ENCODE assay signal across 27 cellular contexts in the genomic region with DNA sequence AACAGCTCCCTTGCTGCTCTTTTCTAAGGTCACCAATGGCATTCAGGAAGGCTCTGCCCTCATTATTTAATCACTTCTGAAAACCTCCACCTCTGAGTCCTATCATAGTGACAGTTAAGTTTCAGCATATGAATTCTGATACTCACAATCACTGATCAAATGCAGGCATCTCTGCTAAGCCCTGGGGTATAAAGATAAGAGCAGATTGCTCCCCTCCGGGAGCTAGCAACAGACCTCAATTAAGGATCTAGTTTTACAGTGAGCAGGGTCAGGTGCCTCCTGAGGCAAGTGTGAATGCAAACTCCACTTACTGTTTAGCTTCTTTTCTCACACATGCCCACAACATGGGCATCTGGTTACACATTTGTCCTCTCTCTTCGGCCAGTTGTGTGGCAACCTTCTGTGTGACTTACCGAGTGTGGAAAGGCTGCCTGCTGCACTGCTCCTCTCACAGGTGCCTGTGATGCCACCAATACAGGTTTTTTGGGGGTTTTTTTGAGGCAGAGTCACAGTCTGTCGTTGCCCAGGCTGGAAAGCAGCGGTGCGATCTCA. TPM values are rescaled to one million over a fixed set of nuclear protein-coding genes. Genes with fewer than 3 reads are reported as not detected.
DNase-seq lines count a peak whose midpoint lies in the region; ATAC-seq, FAIRE-seq and TF ChIP-seq lines count a peak whose summit lies in the region.
"Had no signal": no experiment of that assay in that cellular context is flagged by ENCODE, and none has a peak within 500 bp of the region (broad histone marks: within the 10 kb centered on the region; RNA-seq: fewer than 3 reads in every experiment).

No MANE protein-coding gene starts in this region.

- H3K27me3 Mint-ChIP-seq in astrocyte (ENCODE audit: low read depth, unreplicated experiment), result no peaks in the 10 kb centered on the region
- H3K27me3 Mint-ChIP-seq: CD4-positive, alpha-beta T cell had no signal

- no peak for ATAC-seq in GM21619 (IDR thresholded peaks at IDR 0.05; ENCODE audit: unreplicated experiment)
- ATAC-seq: GM12878, HCT116, Panc1 had no signal

- H3K4me2 ChIP-seq in astrocyte (ENCODE audit: low read length), result no peak overlapping the region
- H3K4me2 ChIP-seq: BLaER1, KMS-11 had no signal

- H3K27ac ChIP-seq in astrocyte (ENCODE audit: low read depth, low read length), result no peak overlapping the region
- H3K27ac ChIP-seq: BLaER1, KMS-11, RWPE1 had no signal

- TF ChIP-seq CTCF in astrocyte (IDR thresholded peaks at IDR 0.05; ENCODE audit: insufficient read depth, low read depth, low read length), result no peak

- H3K4me1 ChIP-seq in astrocyte (ENCODE audit: insufficient read depth, low read length), result no peaks in the 10 kb centered on the region
- H3K4me1 ChIP-seq: BLaER1 had no signal

- no peaks in the 10 kb centered on the region for H3K79me2 ChIP-seq in astrocyte (ENCODE audit: insufficient read depth, low read length)

- H3K9me3 ChIP-seq in astrocyte (ENCODE audit: insufficient read depth, low read depth, low read length), result peaks cover 6% of the 10 kb centered on the region

- no peaks in the 10 kb centered on the region for H3K27me3 ChIP-seq in astrocyte (ENCODE audit: insufficient read depth, low read length)
- H3K27me3 ChIP-seq: BLaER1 had no signal

- peaks cover 11% of the 10 kb centered on the region for H3K36me3 ChIP-seq in astrocyte (ENCODE audit: insufficient read depth, low read length)

- DNase-seq in NCI-H2107 treated with DMSO at 0.1 percent for 48 hours (lab: John Stamatoyannopoulos, UW; ENCODE audit: unreplicated experiment) (peak; percentile 43), NCI-H2107 (lab: John Stamatoyannopoulos, UW) (no peak), SK-N-DZ (ENCODE audit: low spot score) (peak; percentile 56), astrocyte (ENCODE audit: low read depth) (no peak), mesenteric fat pad (ENCODE audit: low spot score) (peak; percentile 22), AML-193 (lab: John Stamatoyannopoulos, UW) (no peak)
- no peak for DNase-seq in activated CD4-positive, alpha-beta T cell treated with anti-CD3 and anti-CD28 coated beads for 1 hour
- DNase-seq: 8988T; ACHN; CD4-positive, alpha-beta T cell; GDM1; IMR-90; NCI-H1048; NCI-H1436; NCI-H187 treated with DMSO at 0.1 percent for 48 hours; NCI-H2227 treated with DMSO at 0.1 percent for 48 hours; NCI-H526 treated with DMSO at 0.1 percent for 48 hours; SHP77; SW 1271 had no signal

- H2AFZ ChIP-seq in astrocyte (ENCODE audit: low read depth, low read length), result no peak overlapping the region

- H3K4me3 Mint-ChIP-seq in astrocyte (ENCODE audit: unreplicated experiment), result no peak overlapping the region
- H3K4me3 Mint-ChIP-seq: CD4-positive, alpha-beta T cell had no signal

- H3K27ac Mint-ChIP-seq in astrocyte (ENCODE audit: unreplicated experiment), result peak overlapping the region; percentile 3
- H3K27ac Mint-ChIP-seq: CD4-positive, alpha-beta T cell had no signal

- no peaks in the 10 kb centered on the region for H4K20me1 ChIP-seq in astrocyte (ENCODE audit: insufficient read depth, low read length)
- H4K20me1 ChIP-seq: BLaER1 had no signal

- no peak overlapping the region for H3K4me3 ChIP-seq in astrocyte (ENCODE audit: insufficient read depth, low read depth, low read length)
- H3K4me3 ChIP-seq: BLaER1, GM12878 had no signal

- H3K9me3 Mint-ChIP-seq in astrocyte (ENCODE audit: unreplicated experiment), result peaks cover 4% of the 10 kb centered on the region
- H3K9me3 Mint-ChIP-seq: CD4-positive, alpha-beta T cell had no signal

- H3K9ac ChIP-seq in astrocyte (ENCODE audit: low read length), result no peak overlapping the region
- H3K9ac ChIP-seq: BLaER1, KMS-11 had no signal

- H3K36me3 Mint-ChIP-seq in astrocyte (ENCODE audit: low read depth, unreplicated experiment), result peaks cover 42% of the 10 kb centered on the region

- no peak for FAIRE-seq in astrocyte (lab: Jason Lieb, UNC)
- FAIRE-seq: D721Med, GM12878 had no signal

- peaks cover under 1% of the 10 kb centered on the region for H3K4me1 Mint-ChIP-seq in astrocyte (ENCODE audit: low read depth, unreplicated experiment)

RNA-seq across cellular contexts. Expression of a gene that starts 15.0 kb away (rescaled TPM):
- 5.9 and 7.0 TPM in 2 replicates for polyA plus RNA-seq in SK-N-DZ (2014; cell fraction: cytosol; rRNA removed)
- polyA plus RNA-seq in SK-N-DZ (2014; cell fraction: nucleus; rRNA removed), result 0.88 and 3.9 TPM in 2 replicates
- total RNA-seq in astrocyte, result 14.0 and 17.0 TPM in 2 replicates
- 39.3 TPM for total RNA-seq in mesenteric fat pad

RNA-seq across cellular contexts. Expression of a gene that starts 43.6 kb away (rescaled TPM):
- 2.3 and 2.8 TPM in 2 replicates for polyA plus RNA-seq in SK-N-DZ (2014; cell fraction: cytosol; rRNA removed)
- polyA plus RNA-seq in SK-N-DZ (2014; cell fraction: nucleus; rRNA removed), result 3.0 and 6.1 TPM in 2 replicates
- total RNA-seq in astrocyte, result 42.9 and 44.0 TPM in 2 replicates
- 88.8 TPM for total RNA-seq in mesenteric fat pad

RNA-seq across cellular contexts. Expression of a gene that starts 51.4 kb away (rescaled TPM):
- 6.5 and 6.7 TPM in 2 replicates for polyA plus RNA-seq in SK-N-DZ (2014; cell fraction: cytosol; rRNA removed)
- 10.7 and 16.4 TPM in 2 replicates for polyA plus RNA-seq in SK-N-DZ (2014; cell fraction: nucleus; rRNA removed)
- total RNA-seq in astrocyte (23.3 and 26.7 TPM in 2 replicates), mesenteric fat pad (41.5 TPM)

Comparison
In these comparisons a context has a peak if more than half of its experiments do, and no peak if none do; other contexts are left out.
1. DNase-seq: peak in NCI-H2107 treated with DMSO at 0.1 percent for 48 hours (single experiment), SK-N-DZ (single experiment) and mesenteric fat pad (single experiment); none in NCI-H2107 (single experiment), astrocyte (single experiment), AML-193 (0 of 2) and activated CD4-positive, alpha-beta T cell treated with anti-CD3 and anti-CD28 coated beads for 1 hour (single experiment).